In genomic region chr3:39849992-39850706, GRCh38 we compare ENCODE assay signal across 15 cellular contexts. TPM values are rescaled to one million over a fixed set of nuclear protein-coding genes. Genes with fewer than 3 reads are reported as not detected.
A peak's percentile ranks its signal among the peaks of the same experiment; 100 is the strongest.
DNase-seq lines count a peak whose midpoint lies in the region; ATAC-seq, FAIRE-seq and TF ChIP-seq lines count a peak whose summit lies in the region.
"Had no signal": no experiment of that assay in that cellular context is flagged by ENCODE, and none has a peak within 500 bp of the region (broad histone marks: within the 10 kb centered on the region; RNA-seq: fewer than 3 reads in every experiment).

No MANE protein-coding gene starts in this region.

- DNase-seq in ELF-1 (ENCODE audit: low read depth, low spot score) = peak; percentile 17
- peak; percentile 94 to 96 for DNase-seq in Kasumi-1 (lab: John Stamatoyannopoulos, UW)
- peak; percentile 67 to 74 for DNase-seq in NCI-H526 (lab: John Stamatoyannopoulos, UW)
- no peak for DNase-seq in left colon
- DNase-seq in GF-D8 (lab: John Stamatoyannopoulos, UW) = no peak
- DNase-seq in GM12892 (ENCODE audit: insufficient read length) = no peak
- no peak for DNase-seq in kidney glomerular epithelial cell (lab: John Stamatoyannopoulos, UW)
- DNase-seq: activated effector memory CD4-positive, alpha-beta T cell treated with anti-CD3 and anti-CD28 coated beads, Interleukin-2, amount 50 U/mL, for 16 hours; CD4-positive, CD25-positive, alpha-beta regulatory T cell; effector CD8-positive, alpha-beta T cell; foreskin fibroblast; naive B cell; testis had no signal

- FAIRE-seq in GM12892 (lab: Jason Lieb, UNC) = no peak
- FAIRE-seq: H1 had no signal

- intact Hi-C loops in left colon (cut with DNase I, micrococcal nuclease) = no loop called here

- no peak for TF ChIP-seq POLR2A in GM12892 (IDR thresholded peaks at IDR 0.05; ENCODE audit: low read depth, low read length)

- ATAC-seq in left colon (peak; percentile 83), GM18519 (IDR thresholded peaks at IDR 0.05; ENCODE audit: low FRiP score, unreplicated experiment) (no peak)

RNA-seq across cellular contexts. Expression of gene MYRIP, which starts 40.7 kb away (rescaled TPM):
- total RNA-seq in left colon = 1 to 10 TPM; 8.9 to 9.1 TPM
- polyA plus RNA-seq in GM12892 (2012; ENCODE audit: missing spikeins) = 0.08 TPM
- total RNA-seq: CD4-positive, CD25-positive, alpha-beta regulatory T cell had no signal
- polyA plus RNA-seq: CD4-positive, CD25-positive, alpha-beta regulatory T cell had no signal

Comparison
In these comparisons a context has a peak if more than half of its experiments do, and no peak if none do; other contexts are left out.
1. DNase-seq: peak in ELF-1 (single experiment), Kasumi-1 (2 of 2) and NCI-H526 (2 of 2); none in left colon (0 of 2), GF-D8 (single experiment), GM12892 (single experiment) and kidney glomerular epithelial cell (single experiment).